In genomic region chr5:170606939-170607338, GRCh38 we compare ENCODE assay signal across 20 cellular contexts.
"Had no signal": no experiment of that assay in that cellular context is flagged by ENCODE, and none has a peak within 500 bp of the region (broad histone marks: within the 10 kb centered on the region; RNA-seq: fewer than 3 reads in every experiment).

No MANE protein-coding gene starts in this region.

- H3K4me3 Mint-ChIP-seq: activated naive CD4-positive, alpha-beta T cell treated with anti-CD3 and anti-CD28 coated beads, Interleukin-2, amount 50 U/mL, for 24 hours; activated T-cell treated with anti-CD3 and anti-CD28 coated beads, Interleukin-2, amount 50 U/mL, for 72 hours; mesothelial cell of epicardium; nephron had no signal

- H3K27ac Mint-ChIP-seq: activated naive CD4-positive, alpha-beta T cell treated with anti-CD3 and anti-CD28 coated beads, Interleukin-2, amount 50 U/mL, for 24 hours; activated T-cell treated with anti-CD3 and anti-CD28 coated beads, Interleukin-2, amount 50 U/mL, for 72 hours; mesothelial cell of epicardium; nephron had no signal

- H3K4me3 ChIP-seq: breast epithelium, gastrocnemius medialis, heart left ventricle, left lung, right atrium auricular region, transverse colon had no signal

- H3K27ac ChIP-seq: breast epithelium, gastrocnemius medialis, heart left ventricle, left lung, right atrium auricular region, transverse colon had no signal

- H3K9me3 ChIP-seq: breast epithelium, gastrocnemius medialis, heart left ventricle, left lung, right atrium auricular region, transverse colon had no signal

- H3K27me3 Mint-ChIP-seq: activated naive CD4-positive, alpha-beta T cell treated with anti-CD3 and anti-CD28 coated beads, Interleukin-2, amount 50 U/mL, for 24 hours had no signal

- H3K4me1 ChIP-seq: breast epithelium, gastrocnemius medialis, heart left ventricle, left lung, right atrium auricular region, transverse colon had no signal

- DNase-seq: activated CD4-positive, alpha-beta T cell treated with anti-CD3 and anti-CD28 coated beads, Interleukin-2, amount 50 U/mL, for 4 hours; activated gamma-delta T cell; activated T-cell treated with anti-CD3 and anti-CD28 coated beads, Interleukin-2, amount 50 U/mL, for 72 hours; cerebellar nuclear complex; effector CD8-positive, alpha-beta T cell; gastrocnemius medialis; left lung; occipital lobe; stimulated activated CD4-positive, alpha-beta T cell treated with anti-CD3 and anti-CD28 coated beads, Interleukin-12 subunit alpha, Interleukin-12 subunit beta, amount 100 ng/mL, for 4 hours; stimulated activated CD4-positive, alpha-beta T cell treated with anti-CD3 and anti-CD28 coated beads, Interleukin-1b, Interleukin-23, amount 100 ng/mL, for 48 hours; stimulated activated naive CD8-positive, alpha-beta T cell treated with anti-CD3 and anti-CD28 coated beads, Interleukin-15, Interleukin-2, amounts not matched to agents 100 U/mL and 50 U/mL, for 24 hours; transverse colon had no signal

- H3K9me3 Mint-ChIP-seq: activated naive CD4-positive, alpha-beta T cell treated with anti-CD3 and anti-CD28 coated beads, Interleukin-2, amount 50 U/mL, for 24 hours; activated T-cell treated with anti-CD3 and anti-CD28 coated beads, Interleukin-2, amount 50 U/mL, for 72 hours; mesothelial cell of epicardium; nephron had no signal

- H3K36me3 ChIP-seq: breast epithelium, gastrocnemius medialis, heart left ventricle, left lung, right atrium auricular region, transverse colon had no signal

- H3K4me1 Mint-ChIP-seq: activated naive CD4-positive, alpha-beta T cell treated with anti-CD3 and anti-CD28 coated beads, Interleukin-2, amount 50 U/mL, for 24 hours; nephron had no signal

- FAIRE-seq: astrocyte, TTC549 had no signal

- H3K36me3 Mint-ChIP-seq: activated naive CD4-positive, alpha-beta T cell treated with anti-CD3 and anti-CD28 coated beads, Interleukin-2, amount 50 U/mL, for 24 hours; mesothelial cell of epicardium had no signal
